In the genomic region with DNA sequence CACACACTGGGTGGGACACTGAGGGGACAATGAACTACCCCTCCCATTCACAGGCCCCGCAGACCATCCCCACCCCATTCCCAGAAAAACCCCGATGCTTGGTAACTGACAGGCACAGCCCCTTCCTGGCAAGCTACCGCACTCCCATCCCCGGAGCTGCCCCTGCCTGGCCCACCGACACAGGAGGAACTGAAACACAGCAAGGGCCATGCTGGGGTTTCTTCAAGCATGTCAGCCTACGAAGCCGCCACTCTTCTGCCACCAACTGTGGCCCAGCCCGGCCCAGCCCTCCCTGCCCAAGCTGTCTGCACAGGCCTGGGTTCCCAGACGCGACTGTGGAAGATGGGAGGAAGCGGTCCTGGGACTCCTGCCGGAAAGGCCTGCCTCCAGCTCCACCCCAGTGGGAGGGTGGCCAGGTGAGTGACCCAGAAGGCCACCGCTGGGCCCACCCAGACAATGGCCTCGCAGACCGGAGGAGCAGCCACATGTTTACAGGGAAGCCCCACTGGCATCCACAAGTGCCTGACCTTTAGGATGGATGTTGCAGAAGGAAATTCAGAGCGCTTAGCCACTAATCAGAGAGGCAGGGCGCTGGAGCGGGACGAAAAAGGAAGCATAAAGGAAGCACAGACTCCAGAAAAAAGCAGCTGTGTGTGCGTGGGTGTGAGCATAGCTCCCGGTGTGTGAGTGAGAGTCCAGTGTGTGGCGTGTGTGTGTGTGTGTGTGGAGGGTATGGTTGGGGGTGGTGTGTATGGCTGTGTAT, we compare ENCODE assay signal across 2 cellular contexts.
TF ChIP-seq lines count a peak whose summit lies in the region.

No MANE protein-coding gene starts in this region.

TF ChIP-seq in GM23338, 12 proteins besides CTCF, POLR2A, EP300 and RAD21 (continued from another document and continues in another):
- TF ChIP-seq, protein P1, sequence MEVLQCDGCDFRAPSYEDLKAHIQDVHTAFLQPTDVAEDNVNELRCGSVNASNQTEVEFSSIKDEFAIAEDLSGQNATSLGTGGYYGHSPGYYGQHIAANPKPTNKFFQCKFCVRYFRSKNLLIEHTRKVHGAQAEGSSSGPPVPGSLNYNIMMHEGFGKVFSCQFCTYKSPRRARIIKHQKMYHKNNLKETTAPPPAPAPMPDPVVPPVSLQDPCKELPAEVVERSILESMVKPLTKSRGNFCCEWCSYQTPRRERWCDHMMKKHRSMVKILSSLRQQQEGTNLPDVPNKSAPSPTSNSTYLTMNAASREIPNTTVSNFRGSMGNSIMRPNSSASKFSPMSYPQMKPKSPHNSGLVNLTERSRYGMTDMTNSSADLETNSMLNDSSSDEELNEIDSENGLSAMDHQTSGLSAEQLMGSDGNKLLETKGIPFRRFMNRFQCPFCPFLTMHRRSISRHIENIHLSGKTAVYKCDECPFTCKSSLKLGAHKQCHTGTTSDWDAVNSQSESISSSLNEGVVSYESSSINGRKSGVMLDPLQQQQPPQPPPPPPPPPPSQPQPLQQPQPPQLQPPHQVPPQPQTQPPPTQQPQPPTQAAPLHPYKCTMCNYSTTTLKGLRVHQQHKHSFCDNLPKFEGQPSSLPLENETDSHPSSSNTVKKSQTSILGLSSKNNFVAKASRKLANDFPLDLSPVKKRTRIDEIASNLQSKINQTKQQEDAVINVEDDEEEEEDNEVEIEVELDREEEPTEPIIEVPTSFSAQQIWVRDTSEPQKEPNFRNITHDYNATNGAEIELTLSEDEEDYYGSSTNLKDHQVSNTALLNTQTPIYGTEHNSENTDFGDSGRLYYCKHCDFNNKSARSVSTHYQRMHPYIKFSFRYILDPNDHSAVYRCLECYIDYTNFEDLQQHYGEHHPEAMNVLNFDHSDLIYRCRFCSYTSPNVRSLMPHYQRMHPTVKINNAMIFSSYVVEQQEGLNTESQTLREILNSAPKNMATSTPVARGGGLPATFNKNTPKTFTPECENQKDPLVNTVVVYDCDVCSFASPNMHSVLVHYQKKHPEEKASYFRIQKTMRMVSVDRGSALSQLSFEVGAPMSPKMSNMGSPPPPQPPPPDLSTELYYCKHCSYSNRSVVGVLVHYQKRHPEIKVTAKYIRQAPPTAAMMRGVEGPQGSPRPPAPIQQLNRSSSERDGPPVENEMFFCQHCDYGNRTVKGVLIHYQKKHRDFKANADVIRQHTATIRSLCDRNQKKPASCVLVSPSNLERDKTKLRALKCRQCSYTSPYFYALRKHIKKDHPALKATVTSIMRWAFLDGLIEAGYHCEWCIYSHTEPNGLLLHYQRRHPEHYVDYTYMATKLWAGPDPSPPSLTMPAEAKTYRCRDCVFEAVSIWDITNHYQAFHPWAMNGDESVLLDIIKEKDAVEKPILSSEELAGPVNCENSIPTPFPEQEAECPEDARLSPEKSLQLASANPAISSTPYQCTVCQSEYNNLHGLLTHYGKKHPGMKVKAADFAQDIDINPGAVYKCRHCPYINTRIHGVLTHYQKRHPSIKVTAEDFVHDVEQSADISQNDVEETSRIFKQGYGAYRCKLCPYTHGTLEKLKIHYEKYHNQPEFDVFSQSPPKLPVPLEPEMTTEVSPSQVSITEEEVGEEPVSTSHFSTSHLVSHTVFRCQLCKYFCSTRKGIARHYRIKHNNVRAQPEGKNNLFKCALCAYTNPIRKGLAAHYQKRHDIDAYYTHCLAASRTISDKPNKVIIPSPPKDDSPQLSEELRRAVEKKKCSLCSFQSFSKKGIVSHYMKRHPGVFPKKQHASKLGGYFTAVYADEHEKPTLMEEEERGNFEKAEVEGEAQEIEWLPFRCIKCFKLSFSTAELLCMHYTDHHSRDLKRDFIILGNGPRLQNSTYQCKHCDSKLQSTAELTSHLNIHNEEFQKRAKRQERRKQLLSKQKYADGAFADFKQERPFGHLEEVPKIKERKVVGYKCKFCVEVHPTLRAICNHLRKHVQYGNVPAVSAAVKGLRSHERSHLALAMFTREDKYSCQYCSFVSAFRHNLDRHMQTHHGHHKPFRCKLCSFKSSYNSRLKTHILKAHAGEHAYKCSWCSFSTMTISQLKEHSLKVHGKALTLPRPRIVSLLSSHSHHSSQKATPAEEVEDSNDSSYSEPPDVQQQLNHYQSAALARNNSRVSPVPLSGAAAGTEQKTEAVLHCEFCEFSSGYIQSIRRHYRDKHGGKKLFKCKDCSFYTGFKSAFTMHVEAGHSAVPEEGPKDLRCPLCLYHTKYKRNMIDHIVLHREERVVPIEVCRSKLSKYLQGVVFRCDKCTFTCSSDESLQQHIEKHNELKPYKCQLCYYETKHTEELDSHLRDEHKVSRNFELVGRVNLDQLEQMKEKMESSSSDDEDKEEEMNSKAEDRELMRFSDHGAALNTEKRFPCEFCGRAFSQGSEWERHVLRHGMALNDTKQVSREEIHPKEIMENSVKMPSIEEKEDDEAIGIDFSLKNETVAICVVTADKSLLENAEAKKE (CRISPR knock-in tag; IDR thresholded peaks at IDR 0.05) = no peak
- TF ChIP-seq ETS1 (IDR thresholded peaks at IDR 0.05) (no peak), REST (IDR thresholded peaks at IDR 0.05; ENCODE audit: unreplicated experiment) (no peak), JUNB (IDR thresholded peaks at IDR 0.05; ENCODE audit: unreplicated experiment) (no peak), EZH2 (IDR thresholded peaks at IDR 0.05; ENCODE audit: low read depth, unreplicated experiment) (no peak), STAT1 (IDR thresholded peaks at IDR 0.05; ENCODE audit: unreplicated experiment) (no peak), ZNF331 (CRISPR knock-in tag; IDR thresholded peaks at IDR 0.05; ENCODE audit: low read depth) (no peak)

TF ChIP-seq in WTC11, 78 proteins besides CTCF, POLR2A, EP300 and RAD21 (continued from another document):
- TF ChIP-seq, protein P2, sequence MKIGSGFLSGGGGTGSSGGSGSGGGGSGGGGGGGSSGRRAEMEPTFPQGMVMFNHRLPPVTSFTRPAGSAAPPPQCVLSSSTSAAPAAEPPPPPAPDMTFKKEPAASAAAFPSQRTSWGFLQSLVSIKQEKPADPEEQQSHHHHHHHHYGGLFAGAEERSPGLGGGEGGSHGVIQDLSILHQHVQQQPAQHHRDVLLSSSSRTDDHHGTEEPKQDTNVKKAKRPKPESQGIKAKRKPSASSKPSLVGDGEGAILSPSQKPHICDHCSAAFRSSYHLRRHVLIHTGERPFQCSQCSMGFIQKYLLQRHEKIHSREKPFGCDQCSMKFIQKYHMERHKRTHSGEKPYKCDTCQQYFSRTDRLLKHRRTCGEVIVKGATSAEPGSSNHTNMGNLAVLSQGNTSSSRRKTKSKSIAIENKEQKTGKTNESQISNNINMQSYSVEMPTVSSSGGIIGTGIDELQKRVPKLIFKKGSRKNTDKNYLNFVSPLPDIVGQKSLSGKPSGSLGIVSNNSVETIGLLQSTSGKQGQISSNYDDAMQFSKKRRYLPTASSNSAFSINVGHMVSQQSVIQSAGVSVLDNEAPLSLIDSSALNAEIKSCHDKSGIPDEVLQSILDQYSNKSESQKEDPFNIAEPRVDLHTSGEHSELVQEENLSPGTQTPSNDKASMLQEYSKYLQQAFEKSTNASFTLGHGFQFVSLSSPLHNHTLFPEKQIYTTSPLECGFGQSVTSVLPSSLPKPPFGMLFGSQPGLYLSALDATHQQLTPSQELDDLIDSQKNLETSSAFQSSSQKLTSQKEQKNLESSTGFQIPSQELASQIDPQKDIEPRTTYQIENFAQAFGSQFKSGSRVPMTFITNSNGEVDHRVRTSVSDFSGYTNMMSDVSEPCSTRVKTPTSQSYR (CRISPR knock-in tag; IDR thresholded peaks at IDR 0.05) = no peak
- TF ChIP-seq ZBTB43 (CRISPR knock-in tag; IDR thresholded peaks at IDR 0.05) = no peak
- TF ChIP-seq ZNF671 (CRISPR knock-in tag; IDR thresholded peaks at IDR 0.05) = no peak
- TF ChIP-seq MYBL2 (CRISPR knock-in tag; IDR thresholded peaks at IDR 0.05) = no peak
- no peak for TF ChIP-seq ATF3 (CRISPR knock-in tag; conservative IDR thresholded peaks at IDR 0.05)
- no peak for TF ChIP-seq CDX4 (CRISPR knock-in tag; IDR thresholded peaks at IDR 0.05; ENCODE audit: borderline replicate concordance)
